Comparison of ENCODE assay signal across 25 cellular contexts in genomic region chr11:3087373-3087772, GRCh38.
"Had no signal": no experiment of that assay in that cellular context is flagged by ENCODE, and none has a peak within 500 bp of the region (broad histone marks: within the 10 kb centered on the region; RNA-seq: fewer than 3 reads in every experiment).

No MANE protein-coding gene starts in this region.

- H3K9me3 ChIP-seq: MG63, SJSA1 had no signal

- H3K4me3 ChIP-seq: cardiac muscle cell, MG63, SJSA1 had no signal

- ATAC-seq: activated CD4-positive, CD25-positive, alpha-beta regulatory T cell treated with anti-CD3 and anti-CD28 coated beads, Interleukin-2, amount 50 U/mL, for 24 hours; activated CD8-positive, alpha-beta T cell treated with anti-CD3 and anti-CD28 coated beads for 36 hours; Right ventricle myocardium inferior; SK-N-SH treated with all-trans-retinoic acid at 6 μM for 48 hours had no signal

- H3K4me3 Mint-ChIP-seq: activated CD8-positive, alpha-beta T cell treated with anti-CD3 and anti-CD28 coated beads for 36 hours; activated naive CD4-positive, alpha-beta T cell treated with anti-CD3 and anti-CD28 coated beads for 36 hours; activated naive CD8-positive, alpha-beta T cell; brain; T-helper 2 cell treated with Interferon-gamma antibody and Interleukin-4, amounts not matched to agents 5 μg/mL and 100 μg/mL, for 36 hours had no signal

- H3K36me3 Mint-ChIP-seq: activated naive CD8-positive, alpha-beta T cell; brain had no signal

- H3K27me3 Mint-ChIP-seq: activated CD8-positive, alpha-beta T cell treated with anti-CD3 and anti-CD28 coated beads for 36 hours; brain had no signal

- H3K27ac Mint-ChIP-seq: activated CD8-positive, alpha-beta T cell treated with anti-CD3 and anti-CD28 coated beads for 36 hours; activated naive CD4-positive, alpha-beta T cell treated with anti-CD3 and anti-CD28 coated beads for 36 hours; activated naive CD8-positive, alpha-beta T cell; brain; T-helper 2 cell treated with Interferon-gamma antibody and Interleukin-4, amounts not matched to agents 5 μg/mL and 100 μg/mL, for 36 hours had no signal

- H3K9me3 Mint-ChIP-seq: activated CD8-positive, alpha-beta T cell treated with anti-CD3 and anti-CD28 coated beads for 36 hours; activated naive CD4-positive, alpha-beta T cell treated with anti-CD3 and anti-CD28 coated beads for 36 hours; T-helper 2 cell treated with Interferon-gamma antibody and Interleukin-4, amounts not matched to agents 5 μg/mL and 100 μg/mL, for 36 hours had no signal

- H3K27me3 ChIP-seq: cardiac muscle cell, MG63, SJSA1 had no signal

- H3K27ac ChIP-seq: cardiac muscle cell, SJSA1 had no signal

- H3K36me3 ChIP-seq: cardiac muscle cell, MG63 had no signal

- DNase-seq: activated CD4-positive, alpha-beta T cell treated with anti-CD3 and anti-CD28 coated beads for 4 hours; activated CD8-positive, alpha-beta memory T cell treated with anti-CD3 and anti-CD28 coated beads, Interleukin-2, amount 50 U/mL, for 48 hours; activated CD8-positive, alpha-beta T cell treated with anti-CD3 and anti-CD28 coated beads for 36 hours; activated naive CD4-positive, alpha-beta T cell treated with anti-CD3 and anti-CD28 coated beads for 36 hours; activated T-cell treated with anti-CD3 and anti-CD28 coated beads, Interleukin-2, amount 50 U/mL, for 1 hour; amygdala; MG63; MV-4-11; NCI-H1092 treated with DMSO at 0.1 percent for 48 hours; NCI-H1436; NCI-H1694 treated with DMSO at 0.1 percent for 48 hours; NCI-H2029 treated with DMSO at 0.1 percent for 48 hours; NCI-H345; NCI-H510A; NCI-H526 treated with DMSO at 0.1 percent for 48 hours; NCI-H82; SW 1271 had no signal

- H3K4me1 Mint-ChIP-seq: brain had no signal
